Comparison of ENCODE assay signal across 8 cellular contexts in the genomic region with DNA sequence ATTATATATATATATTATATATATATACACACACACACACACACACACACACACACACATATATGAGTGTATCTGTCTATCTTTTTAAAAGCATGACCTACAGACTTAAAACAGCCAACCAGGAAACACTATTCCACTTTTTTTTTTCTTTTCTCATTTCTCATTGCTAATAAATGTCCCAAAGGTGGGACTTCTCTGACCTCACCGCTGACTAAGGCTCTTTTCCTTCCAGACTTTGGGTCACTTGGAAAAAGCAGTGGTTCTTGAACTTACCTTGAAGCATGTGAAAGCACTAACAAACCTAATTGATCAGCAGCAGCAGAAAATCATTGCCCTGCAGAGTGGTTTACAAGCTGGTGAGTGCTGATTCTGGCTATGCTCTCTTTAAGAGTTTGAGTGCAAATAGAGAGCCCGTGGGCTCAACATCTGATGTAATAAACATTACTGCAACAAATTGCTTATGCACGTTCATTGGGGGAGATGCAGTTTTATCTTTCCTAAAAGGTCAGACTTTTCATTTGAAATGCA. TPM values are rescaled to one million over a fixed set of nuclear protein-coding genes. Genes with fewer than 3 reads are reported as not detected.
DNase-seq lines count a peak whose midpoint lies in the region; ATAC-seq, FAIRE-seq and TF ChIP-seq lines count a peak whose summit lies in the region.

No MANE protein-coding gene starts in this region.

- intact Hi-C loops in activated CD4-positive, alpha-beta T cell treated with anti-CD3 and anti-CD28 coated beads, Interleukin-2, amount 10 ng/mL, durations not matched to agents 24 days and 14 days (cut with micrococcal nuclease) = no loop called here
- intact Hi-C loops in activated T-helper 2 cell treated with anti-CD3 and anti-CD28 coated beads, Interferon-gamma antibody, Interleukin-2, Interleukin-4, amounts not matched to agents 10 μg/mL and 5 μg/mL and 100 μg/mL, durations not matched to agents 14 hours and 24 hours and 36 hours (cut with micrococcal nuclease) = loop anchor here (2.0 kb wide), 1 partner anchor 76 kb away; no protein-coding TSS in a partner anchor

- no peaks in the 10 kb centered on the region for H3K9me3 Mint-ChIP-seq in activated CD4-positive, alpha-beta T cell treated with anti-CD3 and anti-CD28 coated beads, Interleukin-2, amount 10 ng/mL, durations not matched to agents 24 days and 14 days
- H3K9me3 Mint-ChIP-seq in activated T-helper 2 cell treated with anti-CD3 and anti-CD28 coated beads, Interferon-gamma antibody, Interleukin-2, Interleukin-4, amounts not matched to agents 10 μg/mL and 5 μg/mL and 100 μg/mL, durations not matched to agents 14 hours and 24 hours and 36 hours = no peaks in the 10 kb centered on the region

- H3K27ac Mint-ChIP-seq in activated CD4-positive, alpha-beta T cell treated with anti-CD3 and anti-CD28 coated beads, Interleukin-2, amount 10 ng/mL, durations not matched to agents 24 days and 14 days = peak overlapping the region; percentile 92
- H3K27ac Mint-ChIP-seq in activated T-helper 2 cell treated with anti-CD3 and anti-CD28 coated beads, Interferon-gamma antibody, Interleukin-2, Interleukin-4, amounts not matched to agents 10 μg/mL and 5 μg/mL and 100 μg/mL, durations not matched to agents 14 hours and 24 hours and 36 hours = peak overlapping the region; percentile 92

- ATAC-seq in HG03378 (IDR thresholded peaks at IDR 0.05; ENCODE audit: unreplicated experiment) = no peak

- DNase-seq in activated CD4-positive, alpha-beta T cell treated with anti-CD3 and anti-CD28 coated beads, Interleukin-2, amount 10 ng/mL, durations not matched to agents 24 days and 14 days = peak; percentile 71
- no peak for DNase-seq in activated CD4-positive, alpha-beta T cell treated with anti-CD3 and anti-CD28 coated beads, Interleukin-2, amount 50 U/mL, for 4 hours
- DNase-seq in activated T-helper 2 cell treated with anti-CD3 and anti-CD28 coated beads, Interferon-gamma antibody, Interleukin-2, Interleukin-4, amounts not matched to agents 10 μg/mL and 5 μg/mL and 100 μg/mL, durations not matched to agents 14 hours and 24 hours and 36 hours (ENCODE audit: low spot score) = no peak
- DNase-seq in keratinocyte (ENCODE audit: low read depth, low spot score) = no peak
- no peak for DNase-seq in suprapubic skin (ENCODE audit: low spot score in 2 of 2)
- DNase-seq in NCI-H446 (lab: John Stamatoyannopoulos, UW) = no peak
- DNase-seq in stimulated activated CD4-positive, alpha-beta T cell treated with anti-CD3 and anti-CD28 coated beads, Interleukin-2, amount 100 ng/mL, for 48 hours = no peak

- H3K9me3 ChIP-seq in keratinocyte (ENCODE audit: control insufficient read depth, low read depth, low read length) (no peaks in the 10 kb centered on the region), suprapubic skin (no peaks in the 10 kb centered on the region)

- peaks cover 42% of the 10 kb centered on the region for H3K4me1 Mint-ChIP-seq in activated CD4-positive, alpha-beta T cell treated with anti-CD3 and anti-CD28 coated beads, Interleukin-2, amount 10 ng/mL, durations not matched to agents 24 days and 14 days
- peaks cover 35% of the 10 kb centered on the region for H3K4me1 Mint-ChIP-seq in activated T-helper 2 cell treated with anti-CD3 and anti-CD28 coated beads, Interferon-gamma antibody, Interleukin-2, Interleukin-4, amounts not matched to agents 10 μg/mL and 5 μg/mL and 100 μg/mL, durations not matched to agents 14 hours and 24 hours and 36 hours (ENCODE audit: low read depth)

- no peak for TF ChIP-seq POLR2A in suprapubic skin (IDR thresholded peaks at IDR 0.05)

- H3K27me3 ChIP-seq in keratinocyte (ENCODE audit: control insufficient read depth, extremely low read depth, insufficient read depth, low read length) (no peaks in the 10 kb centered on the region), suprapubic skin (no peaks in the 10 kb centered on the region)

- 9% methylated on average over 3 of the region's 3 CpGs for WGBS in suprapubic skin

- peak overlapping the region; percentile 80 for H3K4me2 ChIP-seq in keratinocyte (ENCODE audit: control insufficient read depth, extremely low read depth, insufficient read depth, low read depth, low read length)

- no peaks in the 10 kb centered on the region for H3K9me1 ChIP-seq in keratinocyte (ENCODE audit: control insufficient read depth, extremely low read depth, insufficient read depth, low read length)

- peak overlapping the region; percentile 96 for H3K4me3 Mint-ChIP-seq in activated CD4-positive, alpha-beta T cell treated with anti-CD3 and anti-CD28 coated beads, Interleukin-2, amount 10 ng/mL, durations not matched to agents 24 days and 14 days
- peak overlapping the region; percentile 99 for H3K4me3 Mint-ChIP-seq in activated T-helper 2 cell treated with anti-CD3 and anti-CD28 coated beads, Interferon-gamma antibody, Interleukin-2, Interleukin-4, amounts not matched to agents 10 μg/mL and 5 μg/mL and 100 μg/mL, durations not matched to agents 14 hours and 24 hours and 36 hours (ENCODE audit: low read depth)

- no peak for FAIRE-seq in keratinocyte (lab: Jason Lieb, UNC)

- H3K27me3 Mint-ChIP-seq in activated CD4-positive, alpha-beta T cell treated with anti-CD3 and anti-CD28 coated beads, Interleukin-2, amount 10 ng/mL, durations not matched to agents 24 days and 14 days = no peaks in the 10 kb centered on the region
- no peaks in the 10 kb centered on the region for H3K27me3 Mint-ChIP-seq in activated T-helper 2 cell treated with anti-CD3 and anti-CD28 coated beads, Interferon-gamma antibody, Interleukin-2, Interleukin-4, amounts not matched to agents 10 μg/mL and 5 μg/mL and 100 μg/mL, durations not matched to agents 14 hours and 24 hours and 36 hours (ENCODE audit: low read depth)

- H2AFZ ChIP-seq in keratinocyte (ENCODE audit: control insufficient read depth, low read length) = no peak overlapping the region

- H3K4me3 ChIP-seq in keratinocyte (ENCODE audit: control insufficient read depth in 2 of 3, extremely low read depth in 1 of 3, insufficient read depth in 2 of 3, low read depth in 1 of 3, low read length in 3 of 3) = peak overlapping the region; percentile 74 to 97 (median 85)
- peak overlapping the region; percentile 97 for H3K4me3 ChIP-seq in suprapubic skin

- TF ChIP-seq CTCF in keratinocyte (optimal IDR thresholded peaks at IDR 0.05 in 1 of 3, IDR thresholded peaks at IDR 0.05 in 1 of 3, conservative IDR thresholded peaks at IDR 0.05 in 1 of 3; ENCODE audit: extremely low read depth in 1 of 3, insufficient read depth in 2 of 3, low read length in 3 of 3) (no peak), suprapubic skin (IDR thresholded peaks at IDR 0.05) (no peak)

- peaks cover 65% of the 10 kb centered on the region for H3K36me3 Mint-ChIP-seq in activated CD4-positive, alpha-beta T cell treated with anti-CD3 and anti-CD28 coated beads, Interleukin-2, amount 10 ng/mL, durations not matched to agents 24 days and 14 days (ENCODE audit: low read depth)
- H3K36me3 Mint-ChIP-seq in activated T-helper 2 cell treated with anti-CD3 and anti-CD28 coated beads, Interferon-gamma antibody, Interleukin-2, Interleukin-4, amounts not matched to agents 10 μg/mL and 5 μg/mL and 100 μg/mL, durations not matched to agents 14 hours and 24 hours and 36 hours (ENCODE audit: low read depth) = peaks cover 69% of the 10 kb centered on the region

- H4K20me1 ChIP-seq in keratinocyte (ENCODE audit: control insufficient read depth, extremely low read depth, insufficient read depth, low read length) = no peaks in the 10 kb centered on the region

- H3K27ac ChIP-seq in keratinocyte (ENCODE audit: control insufficient read depth, insufficient read depth, low read length) (peak overlapping the region; percentile 88), suprapubic skin (peak overlapping the region; percentile 100)

- peaks cover 48% of the 10 kb centered on the region for H3K79me2 ChIP-seq in keratinocyte (ENCODE audit: control insufficient read depth, insufficient read depth, low read length)

- H3K4me1 ChIP-seq in keratinocyte (ENCODE audit: control insufficient read depth, extremely low read depth, insufficient read depth, low read length) = peaks cover 53% of the 10 kb centered on the region
- peaks cover 75% of the 10 kb centered on the region for H3K4me1 ChIP-seq in suprapubic skin

- H3K36me3 ChIP-seq in keratinocyte (ENCODE audit: control insufficient read depth in 2 of 2, extremely low read depth in 1 of 2, insufficient read depth in 2 of 2, low read length in 2 of 2) = peaks cover 10 to 18% of the 10 kb centered on the region in 2 experiments
- peaks cover 9% of the 10 kb centered on the region for H3K36me3 ChIP-seq in suprapubic skin

- TF ChIP-seq EP300 in suprapubic skin (IDR thresholded peaks at IDR 0.05) = no peak

- dilution Hi-C loops in keratinocyte (cut with MboI; ENCODE audit: extremely low pct_ligation_motif_present, low sequenced_read_pairs) = loop anchor here (10.0 kb wide), 1 partner anchor 266 kb away; no protein-coding TSS in a partner anchor

- H3K9ac ChIP-seq in keratinocyte (ENCODE audit: control insufficient read depth, extremely low read depth, insufficient read depth, low read length) = peak overlapping the region; percentile 100

RNA-seq across cellular contexts. Expression of a gene that starts 2.0 kb away (rescaled TPM):
- 368 and 375 TPM in 2 replicates for total RNA-seq in activated CD4-positive, alpha-beta T cell treated with anti-CD3 and anti-CD28 coated beads, Interleukin-2, amount 10 ng/mL, durations not matched to agents 24 days and 14 days
- total RNA-seq in activated T-helper 2 cell treated with anti-CD3 and anti-CD28 coated beads, Interferon-gamma antibody, Interleukin-2, Interleukin-4, amounts not matched to agents 10 μg/mL and 5 μg/mL and 100 μg/mL, durations not matched to agents 14 hours and 24 hours and 36 hours = 421 and 425 TPM in 2 replicates
- 73.9 to 95.7 TPM (median 74.3 TPM) in 3 replicates for polyA plus RNA-seq in keratinocyte
- polyA plus RNA-seq in keratinocyte (2011; ENCODE audit: low read depth) = 84.5 TPM
- 52.6 and 66.7 TPM in 2 replicates for polyA plus RNA-seq in keratinocyte (2011; cell fraction: cytosol; rRNA removed)
- 296 and 339 TPM in 2 replicates for polyA plus RNA-seq in keratinocyte (2011; cell fraction: nucleus; rRNA removed)
- polyA plus RNA-seq in keratinocyte (2012; ENCODE audit: low replicate concordance) = 87.7 and 181 TPM in 2 replicates
- 73.6 to 138 TPM (median 96.1 TPM) in 3 replicates for polyA minus RNA-seq in keratinocyte
- 67.1 TPM for polyA minus RNA-seq in keratinocyte (2011; cell fraction: cytosol; rRNA and poly(A)+ RNA removed)
- polyA minus RNA-seq in keratinocyte (2011; cell fraction: nucleus; rRNA and poly(A)+ RNA removed) = 131 and 207 TPM in 2 replicates
- 100 to 1,000 TPM in 1 of 4 donors, 10 to 100 TPM in 3; 63.0 to 154 (median 93.3) TPM for total RNA-seq in suprapubic skin
